Comparison of ENCODE assay signal across 8 cellular contexts in genomic region chr17:82697808-82698064, GRCh38. TPM values are rescaled to one million over a fixed set of nuclear protein-coding genes. Genes with fewer than 3 reads are reported as not detected.
A peak's percentile ranks its signal among the peaks of the same experiment; 100 is the strongest.
DNase-seq lines count a peak whose midpoint lies in the region; ATAC-seq and TF ChIP-seq lines count a peak whose summit lies in the region.

No MANE protein-coding gene starts in this region.

- H3K4me3 ChIP-seq in brain microvascular endothelial cell (ENCODE audit: low read depth, low read length) = peak overlapping the region; percentile 67
- H3K4me3 ChIP-seq in tibial nerve = peak overlapping the region; percentile 68 to 97 (median 78)

- ATAC-seq in memory B cell (ENCODE audit: low read depth) = no peak

- peaks cover 7% of the 10 kb centered on the region for H3K36me3 Mint-ChIP-seq in activated T-cell treated with anti-CD3 and anti-CD28 coated beads, Interleukin-2, amount 50 U/mL, for 24 hours (ENCODE audit: low read depth)
- H3K36me3 Mint-ChIP-seq in memory B cell = peaks cover 8% of the 10 kb centered on the region

- no peak for TF ChIP-seq POLR2A in tibial nerve (IDR thresholded peaks at IDR 0.05)

- H3K4me3 Mint-ChIP-seq in activated T-cell treated with anti-CD3 and anti-CD28 coated beads, Interleukin-2, amount 50 U/mL, for 24 hours = peak overlapping the region; percentile 61
- peak overlapping the region; percentile 54 for H3K4me3 Mint-ChIP-seq in memory B cell

- H3K27ac Mint-ChIP-seq in activated T-cell treated with anti-CD3 and anti-CD28 coated beads, Interleukin-2, amount 50 U/mL, for 24 hours = no peak overlapping the region
- no peak overlapping the region for H3K27ac Mint-ChIP-seq in memory B cell

- no peak overlapping the region for H3K27ac ChIP-seq in brain microvascular endothelial cell
- H3K27ac ChIP-seq in tibial nerve = peak overlapping the region; percentile 76 to 91 (median 77)

- peaks cover 14% of the 10 kb centered on the region for H3K9me3 Mint-ChIP-seq in activated T-cell treated with anti-CD3 and anti-CD28 coated beads, Interleukin-2, amount 50 U/mL, for 24 hours
- H3K9me3 Mint-ChIP-seq in memory B cell = peaks cover 6% of the 10 kb centered on the region

- H3K9me3 ChIP-seq in tibial nerve = peaks cover 0 to 14% (median 0%) of the 10 kb centered on the region in 4 donors

- 0 to 2% methylated on average over 6 to 12 of the region's 32 CpGs for WGBS in tibial nerve, 2 donors

- peaks cover 17% of the 10 kb centered on the region for H3K4me1 Mint-ChIP-seq in activated T-cell treated with anti-CD3 and anti-CD28 coated beads, Interleukin-2, amount 50 U/mL, for 24 hours (ENCODE audit: low read depth)
- peaks cover 8% of the 10 kb centered on the region for H3K4me1 Mint-ChIP-seq in memory B cell

- TF ChIP-seq CTCF in brain microvascular endothelial cell (IDR thresholded peaks at IDR 0.05; ENCODE audit: low read depth, low read length, missing control alignments) (no peak), tibial nerve (IDR thresholded peaks at IDR 0.05) (no peak), GM13977 (IDR thresholded peaks at IDR 0.05; ENCODE audit: extremely low read depth, insufficient read depth, missing control alignments) (no peak)

- no peak for TF ChIP-seq EP300 in tibial nerve (IDR thresholded peaks at IDR 0.05)

- H3K4me1 ChIP-seq in tibial nerve = peaks cover 0 to 32% (median 15%) of the 10 kb centered on the region in 4 donors

- H3K36me3 ChIP-seq in brain microvascular endothelial cell (replicated peaks) (no peaks in the 10 kb centered on the region), tibial nerve (peaks cover 0 to 20% (median 0%) of the 10 kb centered on the region in 3 donors)

- H3K27me3 Mint-ChIP-seq in activated T-cell treated with anti-CD3 and anti-CD28 coated beads, Interleukin-2, amount 50 U/mL, for 24 hours = peaks cover 12% of the 10 kb centered on the region
- peaks cover 9% of the 10 kb centered on the region for H3K27me3 Mint-ChIP-seq in memory B cell

- H3K27me3 ChIP-seq in brain microvascular endothelial cell (replicated peaks) (no peaks in the 10 kb centered on the region), tibial nerve (no peaks in the 10 kb centered on the region)

- in situ Hi-C loops in brain microvascular endothelial cell (cut with HindIII; ENCODE audit: low pct_ligation_motif_present, low sequenced_read_pairs) = no loop called here
- in situ Hi-C loops in GM13977 (cut with MboI; ENCODE audit: low pct_unique_long_range_greater_than_20kb, low sequenced_read_pairs, unreplicated experiment) = no loop called here

- no peak for DNase-seq in activated T-cell treated with anti-CD3 and anti-CD28 coated beads, Interleukin-2, amount 50 U/mL, for 24 hours
- DNase-seq in activated T-cell treated with anti-CD3 and anti-CD28 coated beads, Interleukin-2, amount 50 U/mL, for 48 hours = no peak
- DNase-seq in brain microvascular endothelial cell (no peak), memory B cell (ENCODE audit: low spot score in 2 of 2) (no peak), tibial nerve (ENCODE audit: low spot score in 2 of 2) (no peak), GM13977 (ENCODE audit: low spot score) (no peak), glomerular visceral epithelial cell (ENCODE audit: extremely low spot score) (no peak)
- no peak for DNase-seq in stimulated activated CD4-positive, alpha-beta T cell treated with anti-CD3 and anti-CD28 coated beads, Interleukin-1b, Interleukin-23, amount 100 ng/mL, for 48 hours

RNA-seq across cellular contexts. Expression of gene RAB40B, which starts 0.8 kb away (rescaled TPM):
- total RNA-seq in tibial nerve = 10 to 100 TPM; 27.3 to 39.0 (median 36.7) TPM

RNA-seq across cellular contexts. Expression of gene FN3KRP, which starts 18.8 kb away (rescaled TPM):
- 10 to 100 TPM; 17.4 to 22.5 (median 21.0) TPM for total RNA-seq in tibial nerve

RNA-seq across cellular contexts. Expression of gene FN3K, which starts 37.7 kb away (rescaled TPM):
- total RNA-seq in tibial nerve = 10 to 100 TPM; 13.3 to 45.5 (median 18.7) TPM

RNA-seq across cellular contexts. Expression of gene WDR45B, which starts 49.5 kb away (rescaled TPM):
- total RNA-seq in tibial nerve = 100 to 1,000 TPM in 1 of 4 donors, 10 to 100 TPM in 3; 64.9 to 114 (median 88.5) TPM

RNA-seq across cellular contexts. Expression of gene TBCD, which starts 54.1 kb away (rescaled TPM):
- total RNA-seq in tibial nerve = 100 to 1,000 TPM in 1 of 4 donors, 10 to 100 TPM in 3; 42.6 to 115 (median 87.9) TPM
